ENCODE assay signal across 8 cellular contexts in genomic region chr3:179452166-179452544, GRCh38. TPM values are rescaled to one million over a fixed set of nuclear protein-coding genes. Genes with fewer than 3 reads are reported as not detected.
DNase-seq lines count a peak whose midpoint lies in the region; ATAC-seq and TF ChIP-seq lines count a peak whose summit lies in the region.

No MANE protein-coding gene starts in this region.

- CTCF ChIA-PET in activated B cell treated with CpG ODN at 0.5 μM for 24 hours (lab: Charles Lee) = no interaction called here

- peak overlapping the region; percentile 93 for H3K27ac Mint-ChIP-seq in activated B cell treated with CpG ODN at 0.5 μM for 24 hours

- H3K36me3 ChIP-seq in iPS DF 6.9 (ENCODE audit: control insufficient read depth, insufficient read depth, low read length) = no peaks in the 10 kb centered on the region
- no peaks in the 10 kb centered on the region for H3K36me3 ChIP-seq in stomach smooth muscle (ENCODE audit: control insufficient read depth in 2 of 2, insufficient read depth in 2 of 2, low read length in 2 of 2)

- DNase-seq in NCI-H82 (lab: John Stamatoyannopoulos, UW) (peak; percentile 36), NCI-H82 treated with DMSO at 0.1 percent for 48 hours (lab: John Stamatoyannopoulos, UW; ENCODE audit: unreplicated experiment) (no peak), activated B cell treated with CpG ODN at 0.5 μM for 24 hours (no peak), iPS DF 6.9 (ENCODE audit: low read depth, low spot score) (no peak), NCI-H1694 (lab: John Stamatoyannopoulos, UW) (no peak)
- DNase-seq in activated CD4-positive, alpha-beta T cell treated with anti-CD3 and anti-CD28 coated beads for 48 hours = no peak

- H3K36me3 Mint-ChIP-seq in activated B cell treated with CpG ODN at 0.5 μM for 24 hours (ENCODE audit: low read depth) = peaks cover 12% of the 10 kb centered on the region

- no peaks in the 10 kb centered on the region for H3K27me3 Mint-ChIP-seq in activated B cell treated with CpG ODN at 0.5 μM for 24 hours

- H3K4me1 ChIP-seq in iPS DF 6.9 (ENCODE audit: control insufficient read depth, insufficient read depth, low read length) = peaks cover 1% of the 10 kb centered on the region; the same call in 1 of the 2 replicates
- peaks cover 10% of the 10 kb centered on the region for H3K4me1 ChIP-seq in stomach smooth muscle (ENCODE audit: control insufficient read depth, insufficient read depth, low read length)

- H3K4me1 Mint-ChIP-seq in activated B cell treated with CpG ODN at 0.5 μM for 24 hours = peaks cover 29% of the 10 kb centered on the region

- H3K4me3 ChIP-seq in iPS DF 6.9 (ENCODE audit: low read length) = peak overlapping the region; percentile 81; the same call in 1 of the 2 replicates
- H3K4me3 ChIP-seq in stomach smooth muscle (ENCODE audit: low read length in 2 of 2) = peak overlapping the region; percentile 82

- no peak for TF ChIP-seq CTCF in activated B cell treated with CpG ODN at 0.5 μM for 24 hours (IDR thresholded peaks at IDR 0.05)

- H3K27me3 ChIP-seq in iPS DF 6.9 (ENCODE audit: control insufficient read depth, insufficient read depth, low read length) = peaks cover 2% of the 10 kb centered on the region; the same call in 1 of the 2 replicates
- no peaks in the 10 kb centered on the region for H3K27me3 ChIP-seq in stomach smooth muscle (ENCODE audit: control insufficient read depth in 1 of 2, insufficient read depth in 2 of 2, low read length in 2 of 2)

- H3K9me3 Mint-ChIP-seq in activated B cell treated with CpG ODN at 0.5 μM for 24 hours = no peaks in the 10 kb centered on the region

- ATAC-seq in activated B cell treated with CpG ODN at 0.5 μM for 24 hours (ENCODE audit: low read depth) (no peak), GM19397 (IDR thresholded peaks at IDR 0.05; ENCODE audit: unreplicated experiment) (no peak)

- WGBS in iPS DF 6.9 (ENCODE audit: insufficient coverage, insufficient read length) = no CpG with 5 or more reads among the region's 7 CpGs

- peak overlapping the region; percentile 92 for H3K4me3 Mint-ChIP-seq in activated B cell treated with CpG ODN at 0.5 μM for 24 hours

- no peaks in the 10 kb centered on the region for H3K9me3 ChIP-seq in iPS DF 6.9 (ENCODE audit: control insufficient read depth, insufficient read depth, low read length)
- no peaks in the 10 kb centered on the region for H3K9me3 ChIP-seq in stomach smooth muscle (ENCODE audit: control insufficient read depth in 2 of 2, low read length in 2 of 2)

- POLR2A ChIA-PET in activated B cell treated with CpG ODN at 0.5 μM for 24 hours (lab: Charles Lee) = interaction anchor here (1.5 to 2.3 kb wide), 3 partner anchors 13 to 110 kb away, joined by 6 to 10 read pairs (median 8); partner anchors contain the start of gene ACTL6A

- H3K27ac ChIP-seq in iPS DF 6.9 (ENCODE audit: low read length) (no peak overlapping the region), stomach smooth muscle (ENCODE audit: low read length) (peak overlapping the region; percentile 78)

- intact Hi-C loops in activated B cell treated with CpG ODN at 0.5 μM for 24 hours (cut with micrococcal nuclease) = loop anchor here (5.0 kb wide), 3 partner anchors 105 to 200 kb away; partner anchors contain the start of genes MFN1 and USP13

- peak overlapping the region; percentile 13 to 85 for H3K9ac ChIP-seq in stomach smooth muscle (ENCODE audit: low read length in 2 of 2)

RNA-seq across cellular contexts. Expression of gene GNB4, which starts 0.9 kb away (rescaled TPM):
- total RNA-seq in activated B cell treated with CpG ODN at 0.5 μM for 24 hours = 18.0 and 22.7 TPM in 2 replicates
